14 cellular contexts compared by ENCODE assay signal in the genomic region with DNA sequence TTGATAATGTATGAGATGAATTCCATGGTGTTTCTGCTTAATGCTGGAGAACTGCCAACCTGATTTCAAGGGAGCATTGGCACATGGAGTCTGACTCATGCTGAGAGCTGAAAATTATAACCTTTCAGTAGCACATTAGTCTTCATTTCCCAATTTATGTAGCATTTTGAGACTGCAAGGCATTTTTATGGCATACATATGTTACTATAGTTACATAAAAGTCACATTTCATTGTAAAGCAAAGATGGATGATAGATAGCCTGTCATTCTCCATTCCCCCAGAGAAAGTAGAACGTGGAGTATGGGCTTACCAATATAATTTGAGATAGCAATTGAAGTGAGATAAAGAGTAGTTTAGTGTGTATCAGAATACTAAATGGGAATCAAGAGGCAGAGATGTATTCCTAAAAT.
DNase-seq lines count a peak whose midpoint lies in the region; ATAC-seq and TF ChIP-seq lines count a peak whose summit lies in the region.
"Had no signal": no experiment of that assay in that cellular context is flagged by ENCODE, and none has a peak within 500 bp of the region (broad histone marks: within the 10 kb centered on the region; RNA-seq: fewer than 3 reads in every experiment).

No MANE protein-coding gene starts in this region.

- H3K27ac ChIP-seq in adrenal gland, result no peak overlapping the region
- H3K27ac ChIP-seq: upper lobe of right lung had no signal

- no peaks in the 10 kb centered on the region for H3K36me3 ChIP-seq in adrenal gland (replicated peaks in 1 of 2)
- H3K36me3 ChIP-seq: upper lobe of right lung had no signal

- DNase-seq in Ammon's horn (ENCODE audit: low spot score) (peak; percentile 48), LoVo (ENCODE audit: low spot score) (peak; percentile 34), adrenal gland (peak in 4 of 7 donors; percentile 35 to 45 (median 38)), glomerular visceral epithelial cell (ENCODE audit: extremely low spot score) (peak; percentile 13), Kasumi-1 (lab: John Stamatoyannopoulos, UW) (no peak), SK-N-DZ (ENCODE audit: low spot score) (no peak)
- DNase-seq in stimulated activated CD4-positive, alpha-beta T cell treated with anti-CD3 and anti-CD28 coated beads, Interleukin-12 subunit alpha, Interleukin-12 subunit beta, amount 100 ng/mL, for 4 hours, result no peak
- DNase-seq: activated naive CD8-positive, alpha-beta T cell treated with anti-CD3 and anti-CD28 coated beads, Interleukin-2, amount 50 U/mL, for 24 hours; DMS53; left cardiac atrium; NK-92 treated with Interleukin-12 subunit alpha and Interleukin-12 subunit beta, amount 100 ng/mL, for 24 hours; upper lobe of right lung had no signal

- H3K4me1 ChIP-seq in adrenal gland (replicated peaks in 1 of 2), result peaks cover 0 to 4% of the 10 kb centered on the region in 2 donors
- H3K4me1 ChIP-seq: upper lobe of right lung had no signal

- H3K9me3 ChIP-seq in adrenal gland (replicated peaks in 1 of 3), result no peaks in the 10 kb centered on the region
- H3K9me3 ChIP-seq: upper lobe of right lung had no signal

- H3K27me3 ChIP-seq in adrenal gland, result no peaks in the 10 kb centered on the region
- H3K27me3 ChIP-seq: upper lobe of right lung had no signal

- WGBS in adrenal gland, 4 donors, result 41 to 48% (median 45%) methylated on average over 1 of the region's 1 CpG

- TF ChIP-seq POLR2A in adrenal gland (IDR thresholded peaks at IDR 0.05), result no peak

- no peak for ATAC-seq in HG03565 (IDR thresholded peaks at IDR 0.05; ENCODE audit: unreplicated experiment)
- ATAC-seq: activated naive CD8-positive, alpha-beta T cell treated with anti-CD3 and anti-CD28 coated beads, Interleukin-2, amount 50 U/mL, for 24 hours; left cardiac atrium; upper lobe of right lung; WTC11 had no signal

- no peak overlapping the region for H3K4me3 ChIP-seq in adrenal gland
- H3K4me3 ChIP-seq: upper lobe of right lung had no signal

- no peak for TF ChIP-seq CTCF in adrenal gland (IDR thresholded peaks at IDR 0.05)

- intact Hi-C loops in adrenal gland (cut with DNase I), result no loop called here

Comparison
In these comparisons a context has a peak if more than half of its experiments do, and no peak if none do; other contexts are left out.
1. DNase-seq: peak in Ammon's horn (single experiment), LoVo (single experiment), adrenal gland (4 of 7) and glomerular visceral epithelial cell (single experiment); none in Kasumi-1 (0 of 2), stimulated activated CD4-positive, alpha-beta T cell treated with anti-CD3 and anti-CD28 coated beads, Interleukin-12 subunit alpha, Interleukin-12 subunit beta, amount 100 ng/mL, for 4 hours (single experiment) and SK-N-DZ (single experiment).